ENCODE assay signal across 12 cellular contexts in genomic region chr2:9211496-9211895, GRCh38. TPM values are rescaled to one million over a fixed set of nuclear protein-coding genes. Genes with fewer than 3 reads are reported as not detected.
DNase-seq lines count a peak whose midpoint lies in the region; ATAC-seq and TF ChIP-seq lines count a peak whose summit lies in the region.
"Had no signal": no experiment of that assay in that cellular context is flagged by ENCODE, and none has a peak within 500 bp of the region (broad histone marks: within the 10 kb centered on the region; RNA-seq: fewer than 3 reads in every experiment).

No MANE protein-coding gene starts in this region.

- H3K4me1 ChIP-seq in uterus, result peaks cover 20% of the 10 kb centered on the region in 2 donors

- H3K9me3 ChIP-seq in uterus, result no peaks in the 10 kb centered on the region
- H3K9me3 ChIP-seq: psoas muscle had no signal

- intact Hi-C loops in uterus (cut with DNase I; ENCODE audit: low total_unique reads), result no loop called here

- ATAC-seq in HG03460 (IDR thresholded peaks at IDR 0.05; ENCODE audit: unreplicated experiment), result no peak

- peaks cover 48% of the 10 kb centered on the region for H3K4me1 Mint-ChIP-seq in neural crest cell

- no peaks in the 10 kb centered on the region for H3K36me3 ChIP-seq in uterus

- peak overlapping the region; percentile 59 to 71 for H3K27ac ChIP-seq in uterus
- H3K27ac ChIP-seq: HL-60, psoas muscle had no signal

- H3K27me3 Mint-ChIP-seq in neural crest cell (ENCODE audit: low read depth), result no peaks in the 10 kb centered on the region

- H3K27me3 ChIP-seq in uterus, result no peaks in the 10 kb centered on the region

- no peak overlapping the region for H3K4me3 ChIP-seq in fibroblast of pulmonary artery (replicated peaks; ENCODE audit: low read depth, low read length)
- H3K4me3 ChIP-seq in uterus, result no peak overlapping the region
- H3K4me3 ChIP-seq: psoas muscle had no signal

- no peaks in the 10 kb centered on the region for H3K9me3 Mint-ChIP-seq in neural crest cell
- H3K9me3 Mint-ChIP-seq: activated naive CD4-positive, alpha-beta T cell treated with anti-CD3 and anti-CD28 coated beads, Interleukin-2, amount 50 U/mL, for 24 hours had no signal

- no peak for TF ChIP-seq POLR2A in uterus (IDR thresholded peaks at IDR 0.05)

- no peak overlapping the region for H3K27ac Mint-ChIP-seq in neural crest cell (ENCODE audit: unreplicated experiment)
- H3K27ac Mint-ChIP-seq: activated naive CD4-positive, alpha-beta T cell treated with anti-CD3 and anti-CD28 coated beads, Interleukin-2, amount 50 U/mL, for 24 hours had no signal

- DNase-seq in DMS53 (lab: John Stamatoyannopoulos, UW) (peak; percentile 25), DMS53 treated with DMSO at 0.1 percent for 48 hours (lab: John Stamatoyannopoulos, UW; ENCODE audit: unreplicated experiment) (no peak), fibroblast of pulmonary artery (ENCODE audit: low read depth) (peak; percentile 66), neural crest cell (ENCODE audit: low read depth, low spot score) (no peak), uterus (no peak), NCI-H226 (no peak)
- no peak for DNase-seq in stimulated activated CD4-positive, alpha-beta T cell treated with anti-CD3 and anti-CD28 coated beads, Interleukin-2, amount 100 ng/mL, for 24 hours
- DNase-seq: psoas muscle, SHP77 had no signal

- TF ChIP-seq CTCF in fibroblast of pulmonary artery (IDR thresholded peaks at IDR 0.05; ENCODE audit: low read length, missing control alignments) (no peak), neural crest cell (conservative IDR thresholded peaks at IDR 0.05) (no peak), uterus (IDR thresholded peaks at IDR 0.05) (no peak)

- H3K4me3 Mint-ChIP-seq in neural crest cell, result peak overlapping the region; percentile 58
- H3K4me3 Mint-ChIP-seq: activated naive CD4-positive, alpha-beta T cell treated with anti-CD3 and anti-CD28 coated beads, Interleukin-2, amount 50 U/mL, for 24 hours had no signal

- H3K36me3 Mint-ChIP-seq in neural crest cell (ENCODE audit: low read depth), result peaks cover 12% of the 10 kb centered on the region
- H3K36me3 Mint-ChIP-seq: activated naive CD4-positive, alpha-beta T cell treated with anti-CD3 and anti-CD28 coated beads, Interleukin-2, amount 50 U/mL, for 24 hours had no signal

RNA-seq across cellular contexts. Expression of gene ASAP2, which starts 4.9 kb away (rescaled TPM):
- total RNA-seq in neural crest cell, result 48.6 and 51.8 TPM in 2 replicates
- total RNA-seq in uterus, result 10 to 100 TPM; 24.3 to 55.5 (median 31.3) TPM

Comparison
In these comparisons a context has a peak if more than half of its experiments do, and no peak if none do; other contexts are left out.
1. DNase-seq: peak in DMS53 (single experiment) and fibroblast of pulmonary artery (single experiment); none in DMS53 treated with DMSO at 0.1 percent for 48 hours (single experiment), neural crest cell (single experiment), uterus (0 of 2), NCI-H226 (single experiment) and stimulated activated CD4-positive, alpha-beta T cell treated with anti-CD3 and anti-CD28 coated beads, Interleukin-2, amount 100 ng/mL, for 24 hours (0 of 2).